ENCODE assay signal across 1 cellular context in the genomic region with DNA sequence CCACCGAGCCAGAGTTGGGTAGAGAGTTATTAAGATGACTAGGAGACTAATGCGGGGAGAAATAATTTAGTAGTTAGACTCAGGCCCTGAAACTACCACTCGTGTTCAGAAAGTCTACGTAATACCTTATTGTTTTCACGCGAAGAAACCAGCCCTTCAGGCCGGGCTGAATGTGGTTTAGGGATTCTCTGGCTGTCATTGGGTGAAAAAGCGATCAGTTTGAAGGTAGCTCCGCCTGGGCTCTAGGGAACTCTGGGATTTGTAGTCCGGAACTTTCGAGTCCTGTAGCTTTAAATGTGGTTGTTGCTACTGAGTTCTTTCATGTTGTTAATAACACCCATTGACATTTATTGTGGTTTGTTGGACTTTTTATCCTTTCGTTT.
A peak's percentile ranks its signal among the peaks of the same experiment; 100 is the strongest.
TF ChIP-seq lines count a peak whose summit lies in the region.

No MANE protein-coding gene starts in this region.

TF ChIP-seq in K562, 482 proteins besides CTCF, POLR2A, EP300 and RAD21 (continued from another document and continues in another):
- TF ChIP-seq, protein P1, sequence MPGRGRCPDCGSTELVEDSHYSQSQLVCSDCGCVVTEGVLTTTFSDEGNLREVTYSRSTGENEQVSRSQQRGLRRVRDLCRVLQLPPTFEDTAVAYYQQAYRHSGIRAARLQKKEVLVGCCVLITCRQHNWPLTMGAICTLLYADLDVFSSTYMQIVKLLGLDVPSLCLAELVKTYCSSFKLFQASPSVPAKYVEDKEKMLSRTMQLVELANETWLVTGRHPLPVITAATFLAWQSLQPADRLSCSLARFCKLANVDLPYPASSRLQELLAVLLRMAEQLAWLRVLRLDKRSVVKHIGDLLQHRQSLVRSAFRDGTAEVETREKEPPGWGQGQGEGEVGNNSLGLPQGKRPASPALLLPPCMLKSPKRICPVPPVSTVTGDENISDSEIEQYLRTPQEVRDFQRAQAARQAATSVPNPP (IDR thresholded peaks at IDR 0.05; ENCODE audit: borderline replicate concordance, insufficient read depth, insufficient read length) = no peak
- TF ChIP-seq EHMT2 (IDR thresholded peaks at IDR 0.05) (no peak), ZBTB5 (IDR thresholded peaks at IDR 0.05) (peak; percentile 4; the same call in 1 of the 2 replicates), ZNF133 (CRISPR knock-in tag; IDR thresholded peaks at IDR 0.05) (no peak), ELF1 (tag; IDR thresholded peaks at IDR 0.05) (peak; percentile 92), ZNF143 (CRISPR knock-in tag; IDR thresholded peaks at IDR 0.05) (peak; percentile 82), HES1 (IDR thresholded peaks at IDR 0.05; ENCODE audit: low read depth) (no peak), DDX20 (tag; IDR thresholded peaks at IDR 0.05; ENCODE audit: low read depth) (no peak), ARHGAP35 (IDR thresholded peaks at IDR 0.05; ENCODE audit: partially characterized antibody) (no peak), ATF1 (CRISPR knock-in tag; IDR thresholded peaks at IDR 0.05) (no peak), ATF1 (tag; IDR thresholded peaks at IDR 0.05) (peak; percentile 75), ELF2 (CRISPR knock-in tag; IDR thresholded peaks at IDR 0.05) (peak; percentile 90), SREBF2 (CRISPR knock-in tag; IDR thresholded peaks at IDR 0.05) (no peak), ZNF655 (CRISPR knock-in tag; IDR thresholded peaks at IDR 0.05) (no peak), HCFC1 (IDR thresholded peaks at IDR 0.05; ENCODE audit: low read depth, low read length) (peak; percentile 88), RHOXF2B (CRISPR knock-in tag; conservative IDR thresholded peaks at IDR 0.05) (no peak), TCF15 (CRISPR knock-in tag; IDR thresholded peaks at IDR 0.05) (no peak), JUNB (CRISPR knock-in tag; conservative IDR thresholded peaks at IDR 0.05) (no peak), ADNP (tag; IDR thresholded peaks at IDR 0.05) (no peak), FOXP1 (CRISPR knock-in tag; IDR thresholded peaks at IDR 0.05) (no peak), FOS (IDR thresholded peaks at IDR 0.05; ENCODE audit: extremely low read depth, insufficient read length) (peak; percentile 30), NR0B1 (IDR thresholded peaks at IDR 0.05; ENCODE audit: partially characterized antibody) (no peak), RERE (CRISPR knock-in tag; IDR thresholded peaks at IDR 0.05; ENCODE audit: borderline replicate concordance) (no peak), SIN3B (IDR thresholded peaks at IDR 0.05; ENCODE audit: low read depth) (0 out of 2 replicates have a peak, but pooled peaks have one; percentile 22), PHB (CRISPR knock-in tag; IDR thresholded peaks at IDR 0.05) (no peak), CREB3L1 (IDR thresholded peaks at IDR 0.05; ENCODE audit: borderline replicate concordance, low read depth) (peak; percentile 12; the same call in 1 of the 2 replicates), IRF1 (CRISPR knock-in tag; IDR thresholded peaks at IDR 0.05; ENCODE audit: borderline replicate concordance) (no peak), NCOA6 (IDR thresholded peaks at IDR 0.05) (no peak), ZKSCAN8 (CRISPR knock-in tag; IDR thresholded peaks at IDR 0.05) (no peak), SIX5 (IDR thresholded peaks at IDR 0.05; ENCODE audit: borderline replicate concordance in 1 of 2, insufficient read depth in 1 of 2, low read depth in 1 of 2, low read length in 2 of 2) (peak; percentile 55 to 61), ZNF140 (CRISPR knock-in tag; IDR thresholded peaks at IDR 0.05) (no peak), NCOR1 (IDR thresholded peaks at IDR 0.05) (no peak), JUND (IDR thresholded peaks at IDR 0.05; ENCODE audit: borderline replicate concordance, low read depth, low read length) (no peak; the same call in 1 of the 2 replicates), JUND (tag; IDR thresholded peaks at IDR 0.05; ENCODE audit: borderline replicate concordance, low read depth, low read length) (no peak)
- TF ChIP-seq, protein P2, sequence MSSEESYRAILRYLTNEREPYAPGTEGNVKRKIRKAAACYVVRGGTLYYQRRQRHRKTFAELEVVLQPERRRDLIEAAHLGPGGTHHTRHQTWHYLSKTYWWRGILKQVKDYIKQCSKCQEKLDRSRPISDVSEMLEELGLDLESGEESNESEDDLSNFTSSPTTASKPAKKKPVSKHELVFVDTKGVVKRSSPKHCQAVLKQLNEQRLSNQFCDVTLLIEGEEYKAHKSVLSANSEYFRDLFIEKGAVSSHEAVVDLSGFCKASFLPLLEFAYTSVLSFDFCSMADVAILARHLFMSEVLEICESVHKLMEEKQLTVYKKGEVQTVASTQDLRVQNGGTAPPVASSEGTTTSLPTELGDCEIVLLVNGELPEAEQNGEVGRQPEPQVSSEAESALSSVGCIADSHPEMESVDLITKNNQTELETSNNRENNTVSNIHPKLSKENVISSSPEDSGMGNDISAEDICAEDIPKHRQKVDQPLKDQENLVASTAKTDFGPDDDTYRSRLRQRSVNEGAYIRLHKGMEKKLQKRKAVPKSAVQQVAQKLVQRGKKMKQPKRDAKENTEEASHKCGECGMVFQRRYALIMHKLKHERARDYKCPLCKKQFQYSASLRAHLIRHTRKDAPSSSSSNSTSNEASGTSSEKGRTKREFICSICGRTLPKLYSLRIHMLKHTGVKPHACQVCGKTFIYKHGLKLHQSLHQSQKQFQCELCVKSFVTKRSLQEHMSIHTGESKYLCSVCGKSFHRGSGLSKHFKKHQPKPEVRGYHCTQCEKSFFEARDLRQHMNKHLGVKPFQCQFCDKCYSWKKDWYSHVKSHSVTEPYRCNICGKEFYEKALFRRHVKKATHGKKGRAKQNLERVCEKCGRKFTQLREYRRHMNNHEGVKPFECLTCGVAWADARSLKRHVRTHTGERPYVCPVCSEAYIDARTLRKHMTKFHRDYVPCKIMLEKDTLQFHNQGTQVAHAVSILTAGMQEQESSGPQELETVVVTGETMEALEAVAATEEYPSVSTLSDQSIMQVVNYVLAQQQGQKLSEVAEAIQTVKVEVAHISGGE (CRISPR knock-in tag; IDR thresholded peaks at IDR 0.05) = no peak
- TF ChIP-seq, protein P3, sequence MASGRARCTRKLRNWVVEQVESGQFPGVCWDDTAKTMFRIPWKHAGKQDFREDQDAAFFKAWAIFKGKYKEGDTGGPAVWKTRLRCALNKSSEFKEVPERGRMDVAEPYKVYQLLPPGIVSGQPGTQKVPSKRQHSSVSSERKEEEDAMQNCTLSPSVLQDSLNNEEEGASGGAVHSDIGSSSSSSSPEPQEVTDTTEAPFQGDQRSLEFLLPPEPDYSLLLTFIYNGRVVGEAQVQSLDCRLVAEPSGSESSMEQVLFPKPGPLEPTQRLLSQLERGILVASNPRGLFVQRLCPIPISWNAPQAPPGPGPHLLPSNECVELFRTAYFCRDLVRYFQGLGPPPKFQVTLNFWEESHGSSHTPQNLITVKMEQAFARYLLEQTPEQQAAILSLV (tag; IDR thresholded peaks at IDR 0.05) = no peak
